In the genomic region with DNA sequence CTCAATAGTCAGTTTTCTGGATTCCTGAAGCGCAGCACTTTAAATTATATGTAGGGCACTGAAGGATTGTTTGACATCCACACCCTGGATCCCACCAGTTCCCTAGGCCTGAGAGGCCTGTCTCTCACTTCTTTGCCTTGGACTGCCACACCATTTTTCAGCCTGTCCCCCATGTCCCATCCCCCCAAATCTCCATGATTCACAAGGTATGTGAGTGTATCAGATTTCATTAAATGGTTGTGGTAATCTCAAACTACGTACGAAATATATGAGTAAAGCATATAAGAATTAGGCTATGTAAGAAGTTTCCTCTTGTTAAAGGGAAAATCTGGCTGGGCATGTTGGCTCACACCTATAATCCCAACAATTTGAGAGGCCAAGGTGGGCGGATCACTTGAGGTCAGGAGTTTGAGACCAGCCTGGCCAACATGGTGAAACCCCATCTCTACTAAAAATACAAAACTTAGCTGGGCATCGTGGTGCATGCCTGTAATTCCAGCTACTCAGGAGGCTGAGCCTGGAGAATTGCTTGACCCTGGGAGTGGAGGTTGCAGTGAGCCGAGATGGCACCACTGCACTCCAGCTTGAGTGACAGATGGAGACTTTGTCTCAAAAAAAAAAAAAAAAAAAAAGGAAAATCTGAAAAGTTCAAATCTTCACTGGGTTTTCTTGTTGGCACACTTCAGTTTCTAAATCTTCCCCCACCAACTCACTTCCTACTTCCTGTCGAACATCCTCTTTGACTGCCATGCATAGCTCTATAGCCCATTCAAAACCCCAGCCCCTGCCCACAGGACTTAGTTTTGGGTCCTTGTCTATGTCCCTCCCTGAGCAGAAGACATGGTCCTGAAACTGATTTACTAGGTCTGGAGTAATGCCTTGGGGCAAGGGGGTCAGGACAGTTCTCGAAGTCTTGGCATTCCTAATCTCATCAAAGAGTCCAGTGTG, we compare ENCODE assay signal across 11 cellular contexts. TPM values are rescaled to one million over a fixed set of nuclear protein-coding genes. Genes with fewer than 3 reads are reported as not detected.
A peak's percentile ranks its signal among the peaks of the same experiment; 100 is the strongest.
DNase-seq lines count a peak whose midpoint lies in the region; ATAC-seq and TF ChIP-seq lines count a peak whose summit lies in the region.
"Had no signal": no experiment of that assay in that cellular context is flagged by ENCODE, and none has a peak within 500 bp of the region (broad histone marks: within the 10 kb centered on the region; RNA-seq: fewer than 3 reads in every experiment).

No MANE protein-coding gene starts in this region.

- peak in 1 of 3 donors; percentile 53 for DNase-seq in CD4-positive, CD25-positive, alpha-beta regulatory T cell
- DNase-seq in Kasumi-1 (lab: John Stamatoyannopoulos, UW): peak; percentile 30 to 46
- DNase-seq in adrenal gland: no peak
- no peak for DNase-seq in HK-2 (ENCODE audit: unreplicated experiment)
- DNase-seq in NCI-H1417 (lab: John Stamatoyannopoulos, UW): no peak
- DNase-seq in WERI-Rb-1: no peak
- DNase-seq in activated gamma-delta T cell (lab: John Stamatoyannopoulos, UW): no peak
- DNase-seq: activated CD4-positive, alpha-beta T cell treated with anti-CD3 and anti-CD28 coated beads, Interleukin-2, amount 10 ng/mL, durations not matched to agents 24 days and 14 days; left cardiac atrium; NCI-H748 treated with DMSO at 0.1 percent for 48 hours had no signal

- TF ChIP-seq POLR2A in adrenal gland (IDR thresholded peaks at IDR 0.05): no peak

- peaks cover 6 to 26% (median 13%) of the 10 kb centered on the region in 4 donors for H3K4me1 Mint-ChIP-seq in CD4-positive, CD25-positive, alpha-beta regulatory T cell
- peaks cover 29% of the 10 kb centered on the region for H3K4me1 Mint-ChIP-seq in nephron

- peaks cover 2% of the 10 kb centered on the region for H3K36me3 Mint-ChIP-seq in CD4-positive, CD25-positive, alpha-beta regulatory T cell
- no peaks in the 10 kb centered on the region for H3K36me3 Mint-ChIP-seq in nephron (ENCODE audit: low read depth)

- no peaks in the 10 kb centered on the region for H3K9me3 Mint-ChIP-seq in CD4-positive, CD25-positive, alpha-beta regulatory T cell
- no peaks in the 10 kb centered on the region for H3K9me3 Mint-ChIP-seq in nephron

- no peak for TF ChIP-seq CTCF in adrenal gland (IDR thresholded peaks at IDR 0.05)
- no peak for TF ChIP-seq CTCF in nephron (IDR thresholded peaks at IDR 0.05; ENCODE audit: unreplicated experiment in 3 of 3)
- TF ChIP-seq CTCF in WERI-Rb-1 (IDR thresholded peaks at IDR 0.05; ENCODE audit: low read depth, low read length): no peak

- 82 to 88% (median 86%) methylated on average over 8 of the region's 8 CpGs for WGBS in adrenal gland, 4 donors

- no peak overlapping the region for H3K27ac ChIP-seq in CD4-positive, CD25-positive, alpha-beta regulatory T cell (ENCODE audit: insufficient read depth, low read length, poor library complexity, severe bottlenecking)
- H3K27ac ChIP-seq in adrenal gland (peak overlapping the region in 4 of 5 donors; percentile 16 to 71 (median 32)), WERI-Rb-1 (no peak overlapping the region)

- H3K9me3 ChIP-seq in CD4-positive, CD25-positive, alpha-beta regulatory T cell (ENCODE audit: control insufficient read depth in 2 of 2, low read length in 2 of 2): no peaks in the 10 kb centered on the region
- H3K9me3 ChIP-seq in adrenal gland (replicated peaks in 1 of 3) (no peaks in the 10 kb centered on the region), WERI-Rb-1 (ENCODE audit: severe bottlenecking) (no peaks in the 10 kb centered on the region)

- H3K4me3 ChIP-seq in CD4-positive, CD25-positive, alpha-beta regulatory T cell (ENCODE audit: low read depth, low read length): peak overlapping the region; percentile 13
- H3K4me3 ChIP-seq in adrenal gland: no peak overlapping the region
- no peak overlapping the region for H3K4me3 ChIP-seq in WERI-Rb-1 (ENCODE audit: low read depth, low read length)

- no peaks in the 10 kb centered on the region for H3K4me1 ChIP-seq in CD4-positive, CD25-positive, alpha-beta regulatory T cell (ENCODE audit: control insufficient read depth, insufficient read depth, low read length, poor library complexity, severe bottlenecking)
- H3K4me1 ChIP-seq in adrenal gland (replicated peaks in 1 of 2): peaks cover 12 to 13% of the 10 kb centered on the region in 2 donors

- no peaks in the 10 kb centered on the region for H3K27me3 ChIP-seq in CD4-positive, CD25-positive, alpha-beta regulatory T cell (ENCODE audit: control insufficient read depth, insufficient read depth, low read length)
- H3K27me3 ChIP-seq in adrenal gland (no peaks in the 10 kb centered on the region), WERI-Rb-1 (ENCODE audit: insufficient read depth, low read depth, severe bottlenecking) (no peaks in the 10 kb centered on the region)

- peak; percentile 31 to 43 for ATAC-seq in CD4-positive, CD25-positive, alpha-beta regulatory T cell (ENCODE audit: low read depth in 2 of 2)

- no peaks in the 10 kb centered on the region for H3K36me3 ChIP-seq in CD4-positive, CD25-positive, alpha-beta regulatory T cell (ENCODE audit: control insufficient read depth, insufficient read depth, low read length)
- H3K36me3 ChIP-seq in adrenal gland (replicated peaks in 1 of 2): no peaks in the 10 kb centered on the region
- no peaks in the 10 kb centered on the region for H3K36me3 ChIP-seq in WERI-Rb-1

- intact Hi-C loops in adrenal gland (cut with DNase I): loop anchor here in 1 of 2 donors (10.0 kb wide), 1 partner anchor 62 kb away; no protein-coding TSS in a partner anchor

- peak overlapping the region; percentile 58 to 83 (median 60) for H3K27ac Mint-ChIP-seq in CD4-positive, CD25-positive, alpha-beta regulatory T cell
- H3K27ac Mint-ChIP-seq in nephron: peak overlapping the region; percentile 8 to 70 (median 17)
- H3K27ac Mint-ChIP-seq: activated CD4-positive, alpha-beta T cell treated with anti-CD3 and anti-CD28 coated beads, Interleukin-2, amount 10 ng/mL, durations not matched to agents 24 days and 14 days had no signal

- no peaks in the 10 kb centered on the region for H3K27me3 Mint-ChIP-seq in CD4-positive, CD25-positive, alpha-beta regulatory T cell
- no peaks in the 10 kb centered on the region for H3K27me3 Mint-ChIP-seq in nephron (ENCODE audit: low read depth)
- H3K27me3 Mint-ChIP-seq: activated CD4-positive, alpha-beta T cell treated with anti-CD3 and anti-CD28 coated beads, Interleukin-2, amount 10 ng/mL, durations not matched to agents 24 days and 14 days had no signal

- peak overlapping the region in 2 of 4 donors; percentile 1 to 31 for H3K4me3 Mint-ChIP-seq in CD4-positive, CD25-positive, alpha-beta regulatory T cell
- no peak overlapping the region for H3K4me3 Mint-ChIP-seq in nephron
- H3K4me3 Mint-ChIP-seq: activated CD4-positive, alpha-beta T cell treated with anti-CD3 and anti-CD28 coated beads, Interleukin-2, amount 10 ng/mL, durations not matched to agents 24 days and 14 days had no signal

RNA-seq across cellular contexts. Expression of a gene that starts 42.1 kb away (rescaled TPM):
- 136 TPM for total RNA-seq in CD4-positive, CD25-positive, alpha-beta regulatory T cell
- 10 to 100 TPM; 26.8 to 39.5 (median 31.6) TPM for polyA plus RNA-seq in CD4-positive, CD25-positive, alpha-beta regulatory T cell
- total RNA-seq in adrenal gland: 10 to 100 TPM in 6 of 8 donors, 1 to 10 TPM in 2; 8.4 to 39.8 (median 35.2) TPM
- polyA plus RNA-seq in adrenal gland: 10 to 100 TPM; 30.7 to 44.0 (median 42.8) TPM

Comparison
In these comparisons a context has a peak if more than half of its experiments do, and no peak if none do; other contexts are left out.
1. DNase-seq: peak in Kasumi-1 (2 of 2); none in adrenal gland (0 of 7), HK-2 (single experiment), NCI-H1417 (0 of 3), WERI-Rb-1 (single experiment) and activated gamma-delta T cell (single experiment).
2. H3K27ac ChIP-seq: peak in adrenal gland (4 of 5); none in CD4-positive, CD25-positive, alpha-beta regulatory T cell (single experiment) and WERI-Rb-1 (single experiment).